13 cellular contexts compared by ENCODE assay signal in the genomic region with DNA sequence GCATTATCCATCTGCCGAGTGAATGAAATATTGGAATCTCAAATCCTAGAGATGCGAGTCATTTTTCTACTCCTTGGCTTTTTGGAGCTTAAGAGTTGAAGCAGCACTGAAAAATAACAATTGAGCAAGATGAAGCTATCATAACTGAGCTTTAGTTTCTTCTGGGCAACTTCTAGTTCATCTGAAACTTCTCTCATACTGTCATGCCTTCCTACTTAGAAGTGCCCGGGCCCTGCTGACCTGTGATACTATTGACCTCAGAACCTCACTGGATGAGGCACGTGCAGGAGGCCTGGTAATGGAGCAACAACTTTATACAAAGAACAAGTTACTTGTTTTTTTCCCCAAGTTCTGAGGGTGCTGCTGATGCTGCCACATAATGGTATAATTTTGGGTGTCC. TPM values are rescaled to one million over a fixed set of nuclear protein-coding genes. Genes with fewer than 3 reads are reported as not detected.
A peak's percentile ranks its signal among the peaks of the same experiment; 100 is the strongest.
DNase-seq lines count a peak whose midpoint lies in the region; ATAC-seq, FAIRE-seq and TF ChIP-seq lines count a peak whose summit lies in the region.
"Had no signal": no experiment of that assay in that cellular context is flagged by ENCODE, and none has a peak within 500 bp of the region (broad histone marks: within the 10 kb centered on the region; RNA-seq: fewer than 3 reads in every experiment).

No MANE protein-coding gene starts in this region.

- peaks cover 32% of the 10 kb centered on the region for H3K4me1 ChIP-seq in endodermal cell (ENCODE audit: control insufficient read depth, insufficient read depth, low read length)
- H3K4me1 ChIP-seq: SJCRH30 had no signal

- H3K9me3 ChIP-seq in endodermal cell (ENCODE audit: control insufficient read depth, low read length), result peaks cover 11% of the 10 kb centered on the region
- H3K9me3 ChIP-seq: MG63, SJCRH30 had no signal

- 81 to 100% methylated on average over 2 to 4 of the region's 4 CpGs for WGBS in endodermal cell (ENCODE audit: insufficient coverage in 1 of 2, insufficient read length in 1 of 2), 2 experiments

- H3K4me3 ChIP-seq in endodermal cell (ENCODE audit: low read length), result peak overlapping the region; percentile 47
- H3K4me3 ChIP-seq: SJCRH30 had no signal

- DNase-seq in ACHN, result peak; percentile 15
- no peak for DNase-seq in GM19239 (ENCODE audit: insufficient read length, low spot score)
- DNase-seq in endodermal cell, result no peak
- no peak for DNase-seq in ureter (ENCODE audit: low spot score)
- no peak for DNase-seq in osteocyte (ENCODE audit: extremely low spot score, unreplicated experiment)
- no peak for DNase-seq in activated CD4-positive, CD25-positive, alpha-beta regulatory T cell treated with anti-CD3 and anti-CD28 coated beads, Interleukin-2, amount 50 U/mL, for 72 hours
- DNase-seq in HUDEP-2 (lab: John Stamatoyannopoulos, UW; ENCODE audit: unreplicated experiment in 76 of 76), result no peak
- DNase-seq: effector memory CD4-positive, alpha-beta T cell; hypothalamus; MG63; NCI-H526; SJCRH30 had no signal

- TF ChIP-seq CTCF in endodermal cell (conservative IDR thresholded peaks at IDR 0.05), result no peak
- no peak for TF ChIP-seq CTCF in osteocyte (IDR thresholded peaks at IDR 0.05)

- in situ Hi-C loops in ACHN (cut with HindIII; ENCODE audit: low pct_ligation_motif_present, low pct_unique_long_range_greater_than_20kb, low sequenced_read_pairs), result no loop called here

- H3K36me3 Mint-ChIP-seq in endodermal cell (ENCODE audit: low read depth) (peaks cover 6% of the 10 kb centered on the region), osteocyte (ENCODE audit: unreplicated experiment) (no peaks in the 10 kb centered on the region)

- peak overlapping the region; percentile 24 for H3K9ac ChIP-seq in endodermal cell (ENCODE audit: extremely low read depth, low read length, poor library complexity, severe bottlenecking)

- H3K27ac Mint-ChIP-seq in endodermal cell, result peak overlapping the region; percentile 56
- no peak overlapping the region for H3K27ac Mint-ChIP-seq in osteocyte (ENCODE audit: unreplicated experiment)

- H3K4me1 Mint-ChIP-seq in endodermal cell (peaks cover 52% of the 10 kb centered on the region), osteocyte (ENCODE audit: unreplicated experiment) (peaks cover 14% of the 10 kb centered on the region)

- peaks cover 48% of the 10 kb centered on the region for H3K36me3 ChIP-seq in endodermal cell (ENCODE audit: control insufficient read depth, insufficient read depth, low read length)
- H3K36me3 ChIP-seq: MG63, SJCRH30 had no signal

- H3K9me3 Mint-ChIP-seq in endodermal cell (peaks cover 14% of the 10 kb centered on the region), osteocyte (ENCODE audit: unreplicated experiment) (no peaks in the 10 kb centered on the region)

- peak; percentile 35 for FAIRE-seq in GM19239 (lab: Jason Lieb, UNC)

- H3K27me3 Mint-ChIP-seq in endodermal cell (ENCODE audit: insufficient read depth) (no peaks in the 10 kb centered on the region), osteocyte (ENCODE audit: unreplicated experiment) (no peaks in the 10 kb centered on the region)

- H3K27ac ChIP-seq in endodermal cell (ENCODE audit: low read depth, low read length), result no peak overlapping the region
- H3K27ac ChIP-seq: SJCRH30 had no signal

- peak; percentile 30 for ATAC-seq in HG03354 (IDR thresholded peaks at IDR 0.05; ENCODE audit: poor library complexity, severe bottlenecking, unreplicated experiment)

- H3K4me3 Mint-ChIP-seq in endodermal cell (no peak overlapping the region), osteocyte (ENCODE audit: unreplicated experiment) (no peak overlapping the region)

- no peaks in the 10 kb centered on the region for H3K27me3 ChIP-seq in endodermal cell (ENCODE audit: control insufficient read depth, insufficient read depth, low read length, poor library complexity, severe bottlenecking)
- H3K27me3 ChIP-seq: MG63, SJCRH30 had no signal

RNA-seq across cellular contexts. Expression of a gene that starts 48.5 kb away (rescaled TPM):
- total RNA-seq in endodermal cell (100 to 1,000 TPM; 285 to 322 TPM), ureter (13.9 TPM), osteocyte (132 and 143 TPM in 2 replicates)
- polyA plus RNA-seq in endodermal cell (2013, experiment 1 of 2), result 70.3 TPM
- 93.2 TPM for polyA plus RNA-seq in endodermal cell (2013, experiment 2 of 2)
